ENCODE assay signal across 13 cellular contexts in genomic region chr3:179544981-179545645, GRCh38. TPM values are rescaled to one million over a fixed set of nuclear protein-coding genes. Genes with fewer than 3 reads are reported as not detected.
DNase-seq lines count a peak whose midpoint lies in the region; ATAC-seq and TF ChIP-seq lines count a peak whose summit lies in the region.
"Had no signal": no experiment of that assay in that cellular context is flagged by ENCODE, and none has a peak within 500 bp of the region (broad histone marks: within the 10 kb centered on the region; RNA-seq: fewer than 3 reads in every experiment).

No MANE protein-coding gene starts in this region.

- H3K36me3 Mint-ChIP-seq in osteocyte (ENCODE audit: unreplicated experiment): no peaks in the 10 kb centered on the region

- intact Hi-C loops in uterus (cut with DNase I; ENCODE audit: low total_unique reads): no loop called here

- no peak for TF ChIP-seq POLR2A in uterus (IDR thresholded peaks at IDR 0.05)

- no peak for ATAC-seq in HG02870 (IDR thresholded peaks at IDR 0.05; ENCODE audit: unreplicated experiment)

- in situ Hi-C loops in SK-MEL-5 (cut with HindIII; ENCODE audit: low pct_unique_long_range_greater_than_20kb, low sequenced_read_pairs): no loop called here

- no peaks in the 10 kb centered on the region for H3K27me3 ChIP-seq in uterus

- no peak overlapping the region for H3K27ac Mint-ChIP-seq in osteocyte (ENCODE audit: unreplicated experiment)
- H3K27ac Mint-ChIP-seq: T-helper 2 cell treated with Interferon-gamma antibody and Interleukin-4, amounts not matched to agents 5 μg/mL and 100 μg/mL, for 36 hours had no signal

- no peaks in the 10 kb centered on the region for H3K4me1 ChIP-seq in uterus

- H3K27ac ChIP-seq in uterus: no peak overlapping the region
- H3K27ac ChIP-seq: C4-2B had no signal

- no peaks in the 10 kb centered on the region for H3K9me3 Mint-ChIP-seq in osteocyte (ENCODE audit: unreplicated experiment)
- H3K9me3 Mint-ChIP-seq: T-helper 2 cell treated with Interferon-gamma antibody and Interleukin-4, amounts not matched to agents 5 μg/mL and 100 μg/mL, for 36 hours had no signal

- H3K4me3 Mint-ChIP-seq in osteocyte (ENCODE audit: unreplicated experiment): no peak overlapping the region
- H3K4me3 Mint-ChIP-seq: T-helper 2 cell treated with Interferon-gamma antibody and Interleukin-4, amounts not matched to agents 5 μg/mL and 100 μg/mL, for 36 hours had no signal

- peaks cover 6% of the 10 kb centered on the region for H3K27me3 Mint-ChIP-seq in osteocyte (ENCODE audit: unreplicated experiment)

- DNase-seq in A172 (ENCODE audit: low spot score) (peak; percentile 29), ELR (ENCODE audit: low read depth) (peak; percentile 93), SK-MEL-5 (ENCODE audit: low read depth, low spot score) (peak; percentile 96), fibroblast of mammary gland (ENCODE audit: low read depth) (peak; percentile 93), uterus (no peak), osteocyte (ENCODE audit: extremely low spot score, unreplicated experiment) (no peak), NCI-H2081 (lab: John Stamatoyannopoulos, UW) (no peak)
- DNase-seq: effector CD8-positive, alpha-beta T cell; NCI-H2227 treated with DMSO at 0.1 percent for 48 hours; OCI-M1 had no signal

- H3K9me3 ChIP-seq in uterus: no peaks in the 10 kb centered on the region

- H3K4me3 ChIP-seq in fibroblast of mammary gland (ENCODE audit: control insufficient read depth, low read depth, low read length) (no peak overlapping the region), uterus (no peak overlapping the region)

- TF ChIP-seq CTCF in fibroblast of mammary gland (conservative IDR thresholded peaks at IDR 0.05; ENCODE audit: control insufficient read depth, insufficient read depth, low read depth, low read length) (no peak), uterus (IDR thresholded peaks at IDR 0.05) (no peak), osteocyte (IDR thresholded peaks at IDR 0.05) (no peak)

- H3K36me3 ChIP-seq in uterus: no peaks in the 10 kb centered on the region

- no peaks in the 10 kb centered on the region for H3K4me1 Mint-ChIP-seq in osteocyte (ENCODE audit: unreplicated experiment)

RNA-seq across cellular contexts. Expression of gene ACTL6A, which starts 17.6 kb away (rescaled TPM):
- 293 and 321 TPM in 2 replicates for total RNA-seq in A172 (2014; rRNA removed; shearing (Covaris generic))
- total RNA-seq in SK-MEL-5 (2014; rRNA removed; shearing (Covaris generic)): 84.5 and 90.1 TPM in 2 replicates
- 86.9 and 130 TPM in 2 replicates for polyA plus RNA-seq in SK-MEL-5 (2015; cell fraction: cytosol; rRNA removed)
- 212 and 249 TPM in 2 replicates for polyA plus RNA-seq in SK-MEL-5 (2015; cell fraction: nucleus; rRNA removed)
- total RNA-seq in uterus (10 to 100 TPM; 38.7 to 84.5 (median 51.2) TPM), osteocyte (46.5 and 49.8 TPM in 2 replicates)

RNA-seq across cellular contexts. Expression of gene MRPL47, which starts 59.3 kb away (rescaled TPM):
- 184 and 189 TPM in 2 replicates for total RNA-seq in A172 (2014; rRNA removed; shearing (Covaris generic))
- 61.5 and 65.0 TPM in 2 replicates for total RNA-seq in SK-MEL-5 (2014; rRNA removed; shearing (Covaris generic))
- polyA plus RNA-seq in SK-MEL-5 (2015; cell fraction: cytosol; rRNA removed): 45.6 TPM in 2 replicates
- polyA plus RNA-seq in SK-MEL-5 (2015; cell fraction: nucleus; rRNA removed): 24.1 and 27.0 TPM in 2 replicates
- 10 to 100 TPM; 15.6 to 34.8 (median 31.5) TPM for total RNA-seq in uterus
- total RNA-seq in osteocyte: 32.1 and 32.8 TPM in 2 replicates

RNA-seq across cellular contexts. Expression of gene NDUFB5, which starts 59.5 kb away (rescaled TPM):
- total RNA-seq in A172 (2014; rRNA removed; shearing (Covaris generic)): 316 and 319 TPM in 2 replicates
- 359 and 373 TPM in 2 replicates for total RNA-seq in SK-MEL-5 (2014; rRNA removed; shearing (Covaris generic))
- polyA plus RNA-seq in SK-MEL-5 (2015; cell fraction: cytosol; rRNA removed): 119 and 137 TPM in 2 replicates
- polyA plus RNA-seq in SK-MEL-5 (2015; cell fraction: nucleus; rRNA removed): 124 and 163 TPM in 2 replicates
- total RNA-seq in uterus (100 to 1,000 TPM in 1 of 4 donors, 10 to 100 TPM in 3; 23.1 to 107 (median 60.3) TPM), osteocyte (74.7 and 87.0 TPM in 2 replicates)

Comparison
In these comparisons a context has a peak if more than half of its experiments do, and no peak if none do; other contexts are left out.
1. DNase-seq: peak in A172 (single experiment), ELR (single experiment), SK-MEL-5 (single experiment) and fibroblast of mammary gland (single experiment); none in uterus (0 of 2), osteocyte (single experiment) and NCI-H2081 (0 of 2).